Comparison of ENCODE assay signal across 9 cellular contexts in genomic region chr19:11261431-11261901, GRCh38. TPM values are rescaled to one million over a fixed set of nuclear protein-coding genes. Genes with fewer than 3 reads are reported as not detected.
DNase-seq lines count a peak whose midpoint lies in the region; ATAC-seq and TF ChIP-seq lines count a peak whose summit lies in the region.
"Had no signal": no experiment of that assay in that cellular context is flagged by ENCODE, and none has a peak within 500 bp of the region (broad histone marks: within the 10 kb centered on the region; RNA-seq: fewer than 3 reads in every experiment).

No MANE protein-coding gene starts in this region.

- H3K4me1 ChIP-seq in body of pancreas (peaks cover 27% of the 10 kb centered on the region), left lung (peaks cover 3 to 24% of the 10 kb centered on the region in 2 donors)

- no peak for TF ChIP-seq CTCF in body of pancreas (IDR thresholded peaks at IDR 0.05)
- no peak for TF ChIP-seq CTCF in left lung (IDR thresholded peaks at IDR 0.05)

- H3K36me3 ChIP-seq in body of pancreas (replicated peaks in 1 of 2; ENCODE audit: insufficient read depth in 1 of 2, low read depth in 2 of 2) (no peaks in the 10 kb centered on the region), left lung (no peaks in the 10 kb centered on the region)

- peak; percentile 58 for DNase-seq in DMS 273 (lab: John Stamatoyannopoulos, UW; ENCODE audit: unreplicated experiment)
- DNase-seq in DMS 273 treated with DMSO at 0.1 percent for 48 hours (lab: John Stamatoyannopoulos, UW): no peak
- no peak for DNase-seq in body of pancreas
- DNase-seq in left lung: no peak
- DNase-seq in substantia nigra (lab: John Stamatoyannopoulos, UW): peak in 1 of 49 donors; percentile 10
- DNase-seq in KBM-7: no peak
- no peak for DNase-seq in SIG-M5 (lab: John Stamatoyannopoulos, UW)
- no peak for DNase-seq in DMS79 (lab: John Stamatoyannopoulos, UW)
- DNase-seq: 8988T had no signal

- no peak for TF ChIP-seq POLR2A in body of pancreas (IDR thresholded peaks at IDR 0.05)

- H3K4me3 ChIP-seq in body of pancreas: peak overlapping the region; percentile 91 to 94
- H3K4me3 ChIP-seq in left lung: peak overlapping the region; percentile 73 to 76

- H3K27me3 ChIP-seq in body of pancreas (no peaks in the 10 kb centered on the region), left lung (peaks cover 0 to 44% of the 10 kb centered on the region in 2 donors)

- H3K9me3 ChIP-seq in body of pancreas: no peaks in the 10 kb centered on the region
- H3K9me3 ChIP-seq in left lung: no peaks in the 10 kb centered on the region

- in situ Hi-C loops in KBM-7 (cut with MboI; ENCODE audit: low pct_unique_long_range_greater_than_20kb, low sequenced_read_pairs): no loop called here

- H3K27ac ChIP-seq in body of pancreas: peak overlapping the region; percentile 31 to 79 (median 64)
- H3K27ac ChIP-seq in left lung: peak overlapping the region; percentile 78 to 81
- H3K27ac ChIP-seq in substantia nigra (ENCODE audit: low read depth, low read length, poor library complexity, severe bottlenecking): peak overlapping the region; percentile 30

- WGBS in body of pancreas, 2 donors: 30 to 91% methylated on average over 1 to 16 of the region's 16 CpGs

- intact Hi-C loops in body of pancreas (cut with DNase I): no loop called here
- intact Hi-C loops in left lung (cut with DNase I): no loop called here

- ATAC-seq in body of pancreas (no peak), left lung (no peak)

RNA-seq across cellular contexts. Expression of gene DOCK6, which starts 0.9 kb away (rescaled TPM):
- total RNA-seq in body of pancreas: 10 to 100 TPM; 77.1 to 89.2 TPM
- 10 to 100 TPM; 65.6 to 97.9 TPM for total RNA-seq in left lung

RNA-seq across cellular contexts. Expression of gene ANGPTL8, which starts 22.0 kb away (rescaled TPM):
- total RNA-seq in body of pancreas: not detected
- not detected for total RNA-seq in left lung

RNA-seq across cellular contexts. Expression of gene TSPAN16, which starts 34.5 kb away (rescaled TPM):
- total RNA-seq in body of pancreas: not detected
- total RNA-seq in left lung: not detected
